Comparison of ENCODE assay signal across 18 cellular contexts in genomic region chr11:93392862-93393261, GRCh38.
"Had no signal": no experiment of that assay in that cellular context is flagged by ENCODE, and none has a peak within 500 bp of the region (broad histone marks: within the 10 kb centered on the region; RNA-seq: fewer than 3 reads in every experiment).

No MANE protein-coding gene starts in this region.

- H3K36me3 ChIP-seq: ascending aorta, esophagus squamous epithelium, heart left ventricle, left lung, pancreas, thoracic aorta had no signal

- FAIRE-seq: frontal cortex, pancreas had no signal

- H3K36me3 Mint-ChIP-seq: activated CD4-positive, alpha-beta memory T cell treated with anti-CD3 and anti-CD28 coated beads for 36 hours; activated naive CD8-positive, alpha-beta T cell treated with anti-CD3 and anti-CD28 coated beads for 36 hours had no signal

- H3K27me3 ChIP-seq: ascending aorta, esophagus squamous epithelium, heart left ventricle, left lung, pancreas had no signal

- H3K4me1 ChIP-seq: ascending aorta, esophagus squamous epithelium, left lung, pancreas had no signal

- ATAC-seq: activated T-cell treated with anti-CD3 and anti-CD28 coated beads, Interleukin-2, amount 50 U/mL, for 4 hours; left lung; pancreas; stimulated activated naive CD8-positive, alpha-beta T cell treated with anti-CD3 and anti-CD28 coated beads, Interleukin-15, amount 100 ng/mL, for 72 hours had no signal

- H3K9me3 ChIP-seq: ascending aorta, esophagus squamous epithelium, heart left ventricle, left lung, pancreas, thoracic aorta had no signal

- DNase-seq: activated CD4-positive, alpha-beta memory T cell treated with anti-CD3 and anti-CD28 coated beads for 36 hours; activated CD4-positive, alpha-beta T cell treated with anti-CD3 and anti-CD28 coated beads for 1 hour; activated gamma-delta T cell; activated naive CD8-positive, alpha-beta T cell treated with anti-CD3 and anti-CD28 coated beads for 36 hours; activated T-cell treated with anti-CD3 and anti-CD28 coated beads, Interleukin-2, amount 50 U/mL, for 4 hours; esophagus squamous epithelium; heart left ventricle; left lung; mesendoderm; pancreas; stimulated activated CD4-positive, alpha-beta T cell treated with anti-CD3 and anti-CD28 coated beads, Interleukin-15, amount 100 ng/mL, for 24 hours; stimulated activated CD4-positive, alpha-beta T cell treated with anti-CD3 and anti-CD28 coated beads, Interleukin-4, amount 100 ng/mL, for 24 hours; stimulated activated naive CD8-positive, alpha-beta T cell treated with anti-CD3 and anti-CD28 coated beads, Interleukin-15, amount 100 ng/mL, for 72 hours had no signal

- H3K27ac ChIP-seq: esophagus squamous epithelium, heart left ventricle, left lung, pancreas, thoracic aorta had no signal

- H3K4me1 Mint-ChIP-seq: activated naive CD8-positive, alpha-beta T cell treated with anti-CD3 and anti-CD28 coated beads for 36 hours; nephron; stimulated activated naive CD8-positive, alpha-beta T cell treated with anti-CD3 and anti-CD28 coated beads, Interleukin-15, amount 100 ng/mL, for 72 hours had no signal

- H3K4me3 ChIP-seq: ascending aorta, esophagus squamous epithelium, heart left ventricle, left lung, pancreas, thoracic aorta had no signal

- H3K4me3 Mint-ChIP-seq: activated CD4-positive, alpha-beta memory T cell treated with anti-CD3 and anti-CD28 coated beads for 36 hours; activated naive CD8-positive, alpha-beta T cell treated with anti-CD3 and anti-CD28 coated beads for 36 hours; activated T-cell treated with anti-CD3 and anti-CD28 coated beads, Interleukin-2, amount 50 U/mL, for 4 hours; nephron; stimulated activated naive CD8-positive, alpha-beta T cell treated with anti-CD3 and anti-CD28 coated beads, Interleukin-15, amount 100 ng/mL, for 72 hours; T-helper 2 cell treated with Interferon-gamma antibody and Interleukin-4, amounts not matched to agents 5 μg/mL and 100 μg/mL, for 36 hours had no signal

- H3K9me3 Mint-ChIP-seq: activated CD4-positive, alpha-beta memory T cell treated with anti-CD3 and anti-CD28 coated beads for 36 hours; activated naive CD8-positive, alpha-beta T cell treated with anti-CD3 and anti-CD28 coated beads for 36 hours; activated T-cell treated with anti-CD3 and anti-CD28 coated beads, Interleukin-2, amount 50 U/mL, for 4 hours; nephron; stimulated activated naive CD8-positive, alpha-beta T cell treated with anti-CD3 and anti-CD28 coated beads, Interleukin-15, amount 100 ng/mL, for 72 hours; T-helper 2 cell treated with Interferon-gamma antibody and Interleukin-4, amounts not matched to agents 5 μg/mL and 100 μg/mL, for 36 hours had no signal

- H3K27me3 Mint-ChIP-seq: activated CD4-positive, alpha-beta memory T cell treated with anti-CD3 and anti-CD28 coated beads for 36 hours had no signal

- H3K27ac Mint-ChIP-seq: activated CD4-positive, alpha-beta memory T cell treated with anti-CD3 and anti-CD28 coated beads for 36 hours; activated naive CD8-positive, alpha-beta T cell treated with anti-CD3 and anti-CD28 coated beads for 36 hours; stimulated activated naive CD8-positive, alpha-beta T cell treated with anti-CD3 and anti-CD28 coated beads, Interleukin-15, amount 100 ng/mL, for 72 hours; T-helper 2 cell treated with Interferon-gamma antibody and Interleukin-4, amounts not matched to agents 5 μg/mL and 100 μg/mL, for 36 hours had no signal
